ENCODE assay signal across 8 cellular contexts in genomic region chr6:98769546-98769945, GRCh38.
DNase-seq lines count a peak whose midpoint lies in the region; ATAC-seq, FAIRE-seq and TF ChIP-seq lines count a peak whose summit lies in the region.

No MANE protein-coding gene starts in this region.

- TF ChIP-seq POLR2A in A549 (IDR thresholded peaks at IDR 0.05; ENCODE audit: low read length): no peak

- no peak for TF ChIP-seq EP300 in A549 (IDR thresholded peaks at IDR 0.05)

- peak in 1 of 2 experiments; percentile 52; a peak in 1 of 6 replicates for ATAC-seq in A549
- ATAC-seq in left lung: no peak
- ATAC-seq in HG02938 (IDR thresholded peaks at IDR 0.05; ENCODE audit: unreplicated experiment): no peak

- H3K4me1 ChIP-seq in A549 (no peaks in the 10 kb centered on the region), left lung (no peaks in the 10 kb centered on the region)

- intact Hi-C loops in left lung (cut with DNase I): no loop called here

- H3K36me3 ChIP-seq in bronchial epithelial cell (ENCODE audit: control insufficient read depth, insufficient read depth, low read length): no peaks in the 10 kb centered on the region
- no peaks in the 10 kb centered on the region for H3K36me3 ChIP-seq in left lung

- TF ChIP-seq CTCF in A549 (IDR thresholded peaks at IDR 0.05) (no peak), GM12864 (IDR thresholded peaks at IDR 0.05; ENCODE audit: low read depth, low read length, missing control alignments) (peak; percentile 26), bronchial epithelial cell (IDR thresholded peaks at IDR 0.05; ENCODE audit: insufficient read depth, low read length, severe bottlenecking) (peak; percentile 46), left lung (IDR thresholded peaks at IDR 0.05) (no peak)

- H3K27me3 ChIP-seq in bronchial epithelial cell (ENCODE audit: control insufficient read depth, insufficient read depth, low read length) (no peaks in the 10 kb centered on the region), left lung (no peaks in the 10 kb centered on the region)

- H3K27ac ChIP-seq in A549 (no peak overlapping the region), left lung (no peak overlapping the region)

- H3K4me3 ChIP-seq in A549: no peak overlapping the region
- H3K4me3 ChIP-seq in GM12864 (ENCODE audit: low read depth, low read length): no peak overlapping the region
- no peak overlapping the region for H3K4me3 ChIP-seq in bronchial epithelial cell (ENCODE audit: low read depth, low read length)
- H3K4me3 ChIP-seq in left lung: no peak overlapping the region

- FAIRE-seq in A549 (lab: Jason Lieb, UNC): no peak
- FAIRE-seq in bronchial epithelial cell (lab: Jason Lieb, UNC): no peak

- CTCF ChIA-PET in A549 (lab: Yijun Ruan, JAX): no interaction called here

- peak; percentile 1 to 34 for DNase-seq in A549 (ENCODE audit: low read depth in 1 of 2, low spot score in 1 of 2)
- no peak for DNase-seq in GM12864 (ENCODE audit: low read depth)
- DNase-seq in LoVo (ENCODE audit: low spot score): peak; percentile 5
- DNase-seq in bronchial epithelial cell (ENCODE audit: low read depth): peak; percentile 54
- no peak for DNase-seq in left lung
- no peak for DNase-seq in cortex of kidney (lab: John Stamatoyannopoulos, UW)
- DNase-seq in foreskin melanocyte: no peak

- WGBS in A549 (ENCODE audit: missing lambda C conversion rate): 31% methylated on average over 1 of the region's 1 CpG

- POLR2A ChIA-PET in A549 (lab: Yijun Ruan, JAX): no interaction called here

- no peak overlapping the region for H3K4me2 ChIP-seq in A549

- TF ChIP-seq RAD21 in A549 (conservative IDR thresholded peaks at IDR 0.05 in 1 of 2, IDR thresholded peaks at IDR 0.05 in 1 of 2): peak in 1 of 2 experiments; percentile 24; a peak in 1 of 5 replicates

- H3K9me3 ChIP-seq in A549 (no peaks in the 10 kb centered on the region), left lung (no peaks in the 10 kb centered on the region)

TF ChIP-seq in A549, 52 proteins besides CTCF, POLR2A, EP300 and RAD21:
- TF ChIP-seq ZC3H11A (IDR thresholded peaks at IDR 0.05) (no peak), CBX2 (IDR thresholded peaks at IDR 0.05; ENCODE audit: borderline replicate concordance, low read depth) (no peak), HDAC2 (IDR thresholded peaks at IDR 0.05) (no peak), REST (IDR thresholded peaks at IDR 0.05) (no peak), CBX8 (IDR thresholded peaks at IDR 0.05) (no peak), TFCP2L1 (CRISPR knock-in tag; IDR thresholded peaks at IDR 0.05) (no peak), FOSL2 (IDR thresholded peaks at IDR 0.05) (no peak), FOSL2 (CRISPR knock-in tag; IDR thresholded peaks at IDR 0.05) (no peak)
- TF ChIP-seq, protein P1, sequence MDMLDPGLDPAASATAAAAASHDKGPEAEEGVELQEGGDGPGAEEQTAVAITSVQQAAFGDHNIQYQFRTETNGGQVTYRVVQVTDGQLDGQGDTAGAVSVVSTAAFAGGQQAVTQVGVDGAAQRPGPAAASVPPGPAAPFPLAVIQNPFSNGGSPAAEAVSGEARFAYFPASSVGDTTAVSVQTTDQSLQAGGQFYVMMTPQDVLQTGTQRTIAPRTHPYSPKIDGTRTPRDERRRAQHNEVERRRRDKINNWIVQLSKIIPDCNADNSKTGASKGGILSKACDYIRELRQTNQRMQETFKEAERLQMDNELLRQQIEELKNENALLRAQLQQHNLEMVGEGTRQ (IDR thresholded peaks at IDR 0.05): no peak
- TF ChIP-seq, protein P2, sequence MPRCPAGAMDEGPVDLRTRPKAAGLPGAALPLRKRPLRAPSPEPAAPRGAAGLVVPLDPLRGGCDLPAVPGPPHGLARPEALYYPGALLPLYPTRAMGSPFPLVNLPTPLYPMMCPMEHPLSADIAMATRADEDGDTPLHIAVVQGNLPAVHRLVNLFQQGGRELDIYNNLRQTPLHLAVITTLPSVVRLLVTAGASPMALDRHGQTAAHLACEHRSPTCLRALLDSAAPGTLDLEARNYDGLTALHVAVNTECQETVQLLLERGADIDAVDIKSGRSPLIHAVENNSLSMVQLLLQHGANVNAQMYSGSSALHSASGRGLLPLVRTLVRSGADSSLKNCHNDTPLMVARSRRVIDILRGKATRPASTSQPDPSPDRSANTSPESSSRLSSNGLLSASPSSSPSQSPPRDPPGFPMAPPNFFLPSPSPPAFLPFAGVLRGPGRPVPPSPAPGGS (IDR thresholded peaks at IDR 0.05): no peak
- TF ChIP-seq, protein P3, sequence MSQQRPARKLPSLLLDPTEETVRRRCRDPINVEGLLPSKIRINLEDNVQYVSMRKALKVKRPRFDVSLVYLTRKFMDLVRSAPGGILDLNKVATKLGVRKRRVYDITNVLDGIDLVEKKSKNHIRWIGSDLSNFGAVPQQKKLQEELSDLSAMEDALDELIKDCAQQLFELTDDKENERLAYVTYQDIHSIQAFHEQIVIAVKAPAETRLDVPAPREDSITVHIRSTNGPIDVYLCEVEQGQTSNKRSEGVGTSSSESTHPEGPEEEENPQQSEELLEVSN (IDR thresholded peaks at IDR 0.05; ENCODE audit: borderline replicate concordance, low read depth): no peak
- TF ChIP-seq, protein P4, sequence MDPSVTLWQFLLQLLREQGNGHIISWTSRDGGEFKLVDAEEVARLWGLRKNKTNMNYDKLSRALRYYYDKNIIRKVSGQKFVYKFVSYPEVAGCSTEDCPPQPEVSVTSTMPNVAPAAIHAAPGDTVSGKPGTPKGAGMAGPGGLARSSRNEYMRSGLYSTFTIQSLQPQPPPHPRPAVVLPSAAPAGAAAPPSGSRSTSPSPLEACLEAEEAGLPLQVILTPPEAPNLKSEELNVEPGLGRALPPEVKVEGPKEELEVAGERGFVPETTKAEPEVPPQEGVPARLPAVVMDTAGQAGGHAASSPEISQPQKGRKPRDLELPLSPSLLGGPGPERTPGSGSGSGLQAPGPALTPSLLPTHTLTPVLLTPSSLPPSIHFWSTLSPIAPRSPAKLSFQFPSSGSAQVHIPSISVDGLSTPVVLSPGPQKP (IDR thresholded peaks at IDR 0.05; ENCODE audit: low read depth, low read length): no peak

Comparison
In these comparisons a context has a peak if more than half of its experiments do, and no peak if none do; other contexts are left out.
1. DNase-seq: peak in A549 (2 of 2), LoVo (single experiment) and bronchial epithelial cell (single experiment); none in GM12864 (single experiment), left lung (0 of 2), cortex of kidney (single experiment) and foreskin melanocyte (single experiment).
2. CTCF ChIP-seq: peak in GM12864 (single experiment) and bronchial epithelial cell (single experiment); none in A549 (single experiment) and left lung (0 of 2).